Comparison of ENCODE assay signal across 20 cellular contexts in the genomic region with DNA sequence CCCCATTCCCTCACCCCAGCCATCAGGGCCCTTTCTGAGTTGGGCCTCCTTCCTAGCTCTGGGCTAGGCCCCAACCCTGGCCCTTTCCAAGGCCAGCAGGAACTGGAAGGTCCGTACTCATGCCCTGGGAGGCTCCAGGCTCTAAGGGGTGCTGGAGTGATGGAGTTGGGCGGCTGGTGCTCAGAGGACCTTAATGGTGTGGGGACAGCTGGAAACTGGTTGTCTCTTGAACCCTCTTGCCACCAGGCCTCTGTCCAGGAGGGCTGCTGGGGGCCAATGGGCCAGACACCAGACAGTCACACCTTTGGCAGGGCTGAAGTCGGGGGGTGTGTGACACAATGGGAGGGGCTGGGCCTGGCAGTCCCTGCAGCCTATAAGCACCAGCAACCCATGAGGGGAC. TPM values are rescaled to one million over a fixed set of nuclear protein-coding genes. Genes with fewer than 3 reads are reported as not detected.
DNase-seq lines count a peak whose midpoint lies in the region; ATAC-seq and TF ChIP-seq lines count a peak whose summit lies in the region.
"Had no signal": no experiment of that assay in that cellular context is flagged by ENCODE, and none has a peak within 500 bp of the region (broad histone marks: within the 10 kb centered on the region; RNA-seq: fewer than 3 reads in every experiment).

No MANE protein-coding gene starts in this region.

- H3K9me3 ChIP-seq in Panc1 (ENCODE audit: control insufficient read depth, insufficient read depth, low read depth, low read length): no peaks in the 10 kb centered on the region
- H3K9me3 ChIP-seq in sigmoid colon: no peaks in the 10 kb centered on the region

- no peak for TF ChIP-seq EP300 in sigmoid colon (IDR thresholded peaks at IDR 0.05)

- H3K27me3 ChIP-seq in Panc1 (ENCODE audit: control insufficient read depth, insufficient read depth, low read length) (no peaks in the 10 kb centered on the region), sigmoid colon (no peaks in the 10 kb centered on the region)

- H3K4me3 Mint-ChIP-seq in WTC11: no peak overlapping the region
- H3K4me3 Mint-ChIP-seq: CD14-positive monocyte had no signal

- H3K27ac Mint-ChIP-seq in WTC11: no peak overlapping the region

- no peak for ATAC-seq in activated CD4-positive, CD25-positive, alpha-beta regulatory T cell treated with anti-CD3 and anti-CD28 coated beads, Interleukin-2, amount 50 U/mL, for 24 hours
- no peak for ATAC-seq in Panc1
- ATAC-seq in left lobe of liver: no peak
- no peak for ATAC-seq in WTC11
- no peak for ATAC-seq in GM21390 (IDR thresholded peaks at IDR 0.05; ENCODE audit: unreplicated experiment)

- peaks cover 6% of the 10 kb centered on the region; the same call in 1 of the 2 replicates for H3K27me3 Mint-ChIP-seq in WTC11 (ENCODE audit: low read depth)

- 88 to 92% methylated on average over 3 of the region's 3 CpGs for WGBS in sigmoid colon, 2 donors

- CTCF ChIA-PET in Panc1 (lab: Charles Lee) (interaction anchor here (1.1 kb wide), 1 partner anchor 12 kb away, joined by 3 read pairs; no protein-coding TSS in a partner anchor), WTC11 (lab: Charles Lee) (no interaction called here)

- H3K9me3 Mint-ChIP-seq in WTC11: no peaks in the 10 kb centered on the region

- H3K27ac ChIP-seq in Panc1 (ENCODE audit: low read length) (peak overlapping the region; percentile 89), sigmoid colon (no peak overlapping the region)
- H3K27ac ChIP-seq: 22Rv1, KMS-11, PC-9 had no signal

- no peaks in the 10 kb centered on the region for H3K36me3 Mint-ChIP-seq in WTC11

- POLR2A ChIA-PET in Panc1 (lab: Charles Lee): no interaction called here
- POLR2A ChIA-PET in WTC11 (lab: Charles Lee): no interaction called here

- DNase-seq in activated CD4-positive, CD25-positive, alpha-beta regulatory T cell treated with anti-CD3 and anti-CD28 coated beads, Interleukin-2, amount 50 U/mL, for 72 hours: peak; percentile 15
- DNase-seq in Panc1 (ENCODE audit: low read depth, low spot score) (no peak), left lobe of liver (ENCODE audit: low spot score) (peak; percentile 37), sigmoid colon (peak; percentile 34), WTC11 (ENCODE audit: low spot score) (no peak), NCI-H345 treated with DMSO at 0.1 percent for 48 hours (lab: John Stamatoyannopoulos, UW; ENCODE audit: unreplicated experiment) (no peak)
- DNase-seq: DMS79 treated with DMSO at 0.1 percent for 48 hours, MV-4-11, NCI-H1417, NCI-H187, NCI-H2107, NCI-H2227 treated with DMSO at 0.1 percent for 48 hours, NCI-H526, PC-9 had no signal

- no TSS peak for BruUV-seq in Panc1 (replicated peaks; lab: Mats Ljungman, UMichigan)

- H3K4me1 ChIP-seq in Panc1 (ENCODE audit: control insufficient read depth, insufficient read depth, low read length) (peaks cover 45% of the 10 kb centered on the region), sigmoid colon (no peaks in the 10 kb centered on the region)

- H3K4me3 ChIP-seq in Panc1 (ENCODE audit: low read depth in 2 of 2, low read length in 2 of 2): no peak overlapping the region
- H3K4me3 ChIP-seq in sigmoid colon: no peak overlapping the region
- H3K4me3 ChIP-seq: PC-9 had no signal

- intact Hi-C loops in Panc1 (cut with micrococcal nuclease; ENCODE audit: unreplicated experiment): no loop called here
- intact Hi-C loops in sigmoid colon (cut with DNase I): no loop called here

- TF ChIP-seq CTCF in Panc1 (IDR thresholded peaks at IDR 0.05) (no peak), sigmoid colon (IDR thresholded peaks at IDR 0.05) (no peak), WTC11 (IDR thresholded peaks at IDR 0.05) (no peak)

- 0 out of 2 replicates have a peak, but pooled peaks cover 2% of the 10 kb centered on the region for H3K4me1 Mint-ChIP-seq in WTC11

- in situ Hi-C loops in Panc1 (cut with HindIII; ENCODE audit: low pct_unique_long_range_greater_than_20kb, low sequenced_read_pairs): no loop called here

- H3K36me3 ChIP-seq in Panc1 (ENCODE audit: control insufficient read depth, insufficient read depth, low read length): no peaks in the 10 kb centered on the region
- no peaks in the 10 kb centered on the region for H3K36me3 ChIP-seq in sigmoid colon

- TF ChIP-seq POLR2A in sigmoid colon (IDR thresholded peaks at IDR 0.05): no peak

TF ChIP-seq in WTC11, 78 proteins besides CTCF, POLR2A, EP300 and RAD21:
- TF ChIP-seq, protein P1, sequence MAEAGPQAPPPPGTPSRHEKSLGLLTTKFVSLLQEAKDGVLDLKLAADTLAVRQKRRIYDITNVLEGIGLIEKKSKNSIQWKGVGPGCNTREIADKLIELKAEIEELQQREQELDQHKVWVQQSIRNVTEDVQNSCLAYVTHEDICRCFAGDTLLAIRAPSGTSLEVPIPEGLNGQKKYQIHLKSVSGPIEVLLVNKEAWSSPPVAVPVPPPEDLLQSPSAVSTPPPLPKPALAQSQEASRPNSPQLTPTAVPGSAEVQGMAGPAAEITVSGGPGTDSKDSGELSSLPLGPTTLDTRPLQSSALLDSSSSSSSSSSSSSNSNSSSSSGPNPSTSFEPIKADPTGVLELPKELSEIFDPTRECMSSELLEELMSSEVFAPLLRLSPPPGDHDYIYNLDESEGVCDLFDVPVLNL (CRISPR knock-in tag; IDR thresholded peaks at IDR 0.05; ENCODE audit: borderline replicate concordance, low read depth): no peak
- TF ChIP-seq OVOL2 (CRISPR knock-in tag; IDR thresholded peaks at IDR 0.05; ENCODE audit: borderline replicate concordance): no peak
- TF ChIP-seq, protein P2, sequence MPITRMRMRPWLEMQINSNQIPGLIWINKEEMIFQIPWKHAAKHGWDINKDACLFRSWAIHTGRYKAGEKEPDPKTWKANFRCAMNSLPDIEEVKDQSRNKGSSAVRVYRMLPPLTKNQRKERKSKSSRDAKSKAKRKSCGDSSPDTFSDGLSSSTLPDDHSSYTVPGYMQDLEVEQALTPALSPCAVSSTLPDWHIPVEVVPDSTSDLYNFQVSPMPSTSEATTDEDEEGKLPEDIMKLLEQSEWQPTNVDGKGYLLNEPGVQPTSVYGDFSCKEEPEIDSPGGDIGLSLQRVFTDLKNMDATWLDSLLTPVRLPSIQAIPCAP (CRISPR knock-in tag; IDR thresholded peaks at IDR 0.05): no peak
- TF ChIP-seq JUN (CRISPR knock-in tag; IDR thresholded peaks at IDR 0.05): no peak
- TF ChIP-seq, protein P3, sequence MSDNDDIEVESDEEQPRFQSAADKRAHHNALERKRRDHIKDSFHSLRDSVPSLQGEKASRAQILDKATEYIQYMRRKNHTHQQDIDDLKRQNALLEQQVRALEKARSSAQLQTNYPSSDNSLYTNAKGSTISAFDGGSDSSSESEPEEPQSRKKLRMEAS (CRISPR knock-in tag; IDR thresholded peaks at IDR 0.05): no peak
- no peak for TF ChIP-seq RORB (CRISPR knock-in tag; IDR thresholded peaks at IDR 0.05)
- no peak for TF ChIP-seq SMAD4 (CRISPR knock-in tag; IDR thresholded peaks at IDR 0.05)
- TF ChIP-seq FOXK1 (CRISPR knock-in tag; IDR thresholded peaks at IDR 0.05): no peak
- no peak for TF ChIP-seq CREM (CRISPR knock-in tag; IDR thresholded peaks at IDR 0.05)
- no peak for TF ChIP-seq MYBL2 (CRISPR knock-in tag; IDR thresholded peaks at IDR 0.05)
- no peak for TF ChIP-seq GRHL2 (CRISPR knock-in tag; IDR thresholded peaks at IDR 0.05; ENCODE audit: insufficient replicate concordance, severe bottlenecking)
- TF ChIP-seq, protein P4, sequence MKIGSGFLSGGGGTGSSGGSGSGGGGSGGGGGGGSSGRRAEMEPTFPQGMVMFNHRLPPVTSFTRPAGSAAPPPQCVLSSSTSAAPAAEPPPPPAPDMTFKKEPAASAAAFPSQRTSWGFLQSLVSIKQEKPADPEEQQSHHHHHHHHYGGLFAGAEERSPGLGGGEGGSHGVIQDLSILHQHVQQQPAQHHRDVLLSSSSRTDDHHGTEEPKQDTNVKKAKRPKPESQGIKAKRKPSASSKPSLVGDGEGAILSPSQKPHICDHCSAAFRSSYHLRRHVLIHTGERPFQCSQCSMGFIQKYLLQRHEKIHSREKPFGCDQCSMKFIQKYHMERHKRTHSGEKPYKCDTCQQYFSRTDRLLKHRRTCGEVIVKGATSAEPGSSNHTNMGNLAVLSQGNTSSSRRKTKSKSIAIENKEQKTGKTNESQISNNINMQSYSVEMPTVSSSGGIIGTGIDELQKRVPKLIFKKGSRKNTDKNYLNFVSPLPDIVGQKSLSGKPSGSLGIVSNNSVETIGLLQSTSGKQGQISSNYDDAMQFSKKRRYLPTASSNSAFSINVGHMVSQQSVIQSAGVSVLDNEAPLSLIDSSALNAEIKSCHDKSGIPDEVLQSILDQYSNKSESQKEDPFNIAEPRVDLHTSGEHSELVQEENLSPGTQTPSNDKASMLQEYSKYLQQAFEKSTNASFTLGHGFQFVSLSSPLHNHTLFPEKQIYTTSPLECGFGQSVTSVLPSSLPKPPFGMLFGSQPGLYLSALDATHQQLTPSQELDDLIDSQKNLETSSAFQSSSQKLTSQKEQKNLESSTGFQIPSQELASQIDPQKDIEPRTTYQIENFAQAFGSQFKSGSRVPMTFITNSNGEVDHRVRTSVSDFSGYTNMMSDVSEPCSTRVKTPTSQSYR (CRISPR knock-in tag; IDR thresholded peaks at IDR 0.05): no peak
- no peak for TF ChIP-seq SP1 (CRISPR knock-in tag; conservative IDR thresholded peaks at IDR 0.05)

RNA-seq across cellular contexts. Expression of a gene that starts 9.2 kb away (rescaled TPM):
- total RNA-seq in Panc1 (2021; ENCODE audit: unreplicated experiment) (2.3 TPM), left lobe of liver (not detected), sigmoid colon (not detected), WTC11 (2021) (0.15 to 0.57 TPM (median 0.18 TPM) in 3 replicates)
- 2.6 TPM for polyA plus RNA-seq in Panc1 (2012; ENCODE audit: insufficient read length)
- polyA plus RNA-seq in sigmoid colon: under 1 TPM; under 0.01 to 0.92 (median 0.63) TPM
- polyA plus RNA-seq: AG04450, CD14-positive monocyte had no signal

RNA-seq across cellular contexts. Expression of a gene that starts 53.2 kb away (rescaled TPM):
- total RNA-seq in Panc1 (2021; ENCODE audit: unreplicated experiment): 3.4 TPM
- polyA plus RNA-seq in Panc1 (2012; ENCODE audit: insufficient read length): 4.4 TPM
- total RNA-seq in left lobe of liver: not detected
- total RNA-seq in sigmoid colon: not detected
- under 1 TPM in 1 of 3 donors, not detected in 2; 0.51 TPM for polyA plus RNA-seq in sigmoid colon
- total RNA-seq in WTC11 (2021): 0.61 to 2.0 TPM (median 1.9 TPM) in 3 replicates
- polyA plus RNA-seq: CD14-positive monocyte had no signal

Comparison
In these comparisons a context has a peak if more than half of its experiments do, and no peak if none do; other contexts are left out.
1. DNase-seq: peak in activated CD4-positive, CD25-positive, alpha-beta regulatory T cell treated with anti-CD3 and anti-CD28 coated beads, Interleukin-2, amount 50 U/mL, for 72 hours (single experiment), left lobe of liver (single experiment) and sigmoid colon (single experiment); none in Panc1 (single experiment), WTC11 (single experiment) and NCI-H345 treated with DMSO at 0.1 percent for 48 hours (single experiment).